Comparison of ENCODE assay signal across 1 cellular context in genomic region chr17:75855310-75856061, GRCh38.
TF ChIP-seq lines count a peak whose summit lies in the region.

TSS of gene WBP2 (minus strand) at chr17:75855335. CDS start at chr17:75855297, 38 bp downstream.

TF ChIP-seq in HepG2, 621 proteins besides CTCF, POLR2A, EP300 and RAD21 (continued from another document and continues in another):
- TF ChIP-seq NCOR1 (IDR thresholded peaks at IDR 0.05; ENCODE audit: borderline replicate concordance, low read length) (no peak; the same call in 1 of the 2 replicates), ISX (CRISPR knock-in tag; conservative IDR thresholded peaks at IDR 0.05) (no peak; the same call in 1 of the 2 replicates), FOXM1 (CRISPR knock-in tag; IDR thresholded peaks at IDR 0.05) (no peak), ZMAT5 (CRISPR knock-in tag; IDR thresholded peaks at IDR 0.05; ENCODE audit: borderline replicate concordance, low read depth) (no peak), TRIM24 (CRISPR knock-in tag; IDR thresholded peaks at IDR 0.05) (no peak), ZNF597 (CRISPR knock-in tag; IDR thresholded peaks at IDR 0.05) (peak; percentile 98; the same call in 1 of the 2 replicates), ETV5 (CRISPR knock-in tag; IDR thresholded peaks at IDR 0.05; ENCODE audit: borderline replicate concordance) (peak; percentile 90), ZNF598 (CRISPR knock-in tag; IDR thresholded peaks at IDR 0.05; ENCODE audit: borderline replicate concordance) (peak; percentile 96), SIX1 (CRISPR knock-in tag; IDR thresholded peaks at IDR 0.05; ENCODE audit: borderline replicate concordance) (no peak; the same call in 1 of the 2 replicates), ZNF274 (CRISPR knock-in tag; IDR thresholded peaks at IDR 0.05) (peak; percentile 79; the same call in 1 of the 2 replicates), NONO (IDR thresholded peaks at IDR 0.05) (no peak), NONO (CRISPR knock-in tag; conservative IDR thresholded peaks at IDR 0.05) (peak; percentile 99), ZNF460 (CRISPR knock-in tag; IDR thresholded peaks at IDR 0.05; ENCODE audit: borderline replicate concordance) (no peak; the same call in 1 of the 2 replicates), THAP9 (CRISPR knock-in tag; IDR thresholded peaks at IDR 0.05; ENCODE audit: borderline replicate concordance) (peak; percentile 88), NBN (conservative IDR thresholded peaks at IDR 0.05) (no peak), NFE2 (CRISPR knock-in tag; IDR thresholded peaks at IDR 0.05) (no peak), SALL2 (CRISPR knock-in tag; IDR thresholded peaks at IDR 0.05) (peak; percentile 81; the same call in 1 of the 2 replicates), MXI1 (IDR thresholded peaks at IDR 0.05; ENCODE audit: borderline replicate concordance, low read depth, low read length) (peak; percentile 78; the same call in 2 of the 3 replicates), ZNF784 (CRISPR knock-in tag; IDR thresholded peaks at IDR 0.05; ENCODE audit: borderline replicate concordance) (no peak; the same call in 1 of the 2 replicates), ARNTL (CRISPR knock-in tag; IDR thresholded peaks at IDR 0.05) (peak; percentile 94; the same call in 1 of the 2 replicates), KLF16 (CRISPR knock-in tag; IDR thresholded peaks at IDR 0.05) (peak in 1 of 2 experiments; percentile 90; a peak in 2 of 4 replicates), ZBTB8A (CRISPR knock-in tag; IDR thresholded peaks at IDR 0.05; ENCODE audit: borderline replicate concordance, low read depth) (no peak), HOXA5 (CRISPR knock-in tag; IDR thresholded peaks at IDR 0.05) (peak; percentile 90), AGO2 (optimal IDR thresholded peaks at IDR 0.05; ENCODE audit: low read depth, low read length) (peak; percentile 97), ZNF432 (CRISPR knock-in tag; IDR thresholded peaks at IDR 0.05; ENCODE audit: borderline replicate concordance) (no peak), SMARCC2 (IDR thresholded peaks at IDR 0.05) (no peak), TEAD2 (CRISPR knock-in tag; IDR thresholded peaks at IDR 0.05) (no peak), SP4 (CRISPR knock-in tag; IDR thresholded peaks at IDR 0.05) (peak; percentile 73), RELA (CRISPR knock-in tag; IDR thresholded peaks at IDR 0.05) (no peak; the same call in 1 of the 2 replicates), HNRNPUL1 (IDR thresholded peaks at IDR 0.05; ENCODE audit: low read depth, low read length) (no peak), ZNF33A (CRISPR knock-in tag; IDR thresholded peaks at IDR 0.05; ENCODE audit: borderline replicate concordance) (0 out of 2 replicates have a peak, but pooled peaks have one; percentile 76), IKZF5 (CRISPR knock-in tag; IDR thresholded peaks at IDR 0.05) (peak; percentile 84; the same call in 1 of the 2 replicates), ATF2 (CRISPR knock-in tag; IDR thresholded peaks at IDR 0.05) (peak; percentile 84), TRIM22 (IDR thresholded peaks at IDR 0.05) (no peak), XBP1 (CRISPR knock-in tag; IDR thresholded peaks at IDR 0.05) (no peak), ZNF496 (CRISPR knock-in tag; IDR thresholded peaks at IDR 0.05; ENCODE audit: insufficient replicate concordance) (no peak), RCOR2 (CRISPR knock-in tag; IDR thresholded peaks at IDR 0.05) (no peak), MIER3 (CRISPR knock-in tag; IDR thresholded peaks at IDR 0.05; ENCODE audit: borderline replicate concordance) (peak; percentile 59; the same call in 1 of the 2 replicates), ZFAT (CRISPR knock-in tag; conservative IDR thresholded peaks at IDR 0.05) (no peak), SMAD3 (CRISPR knock-in tag; IDR thresholded peaks at IDR 0.05) (peak; percentile 80; the same call in 1 of the 2 replicates), ZNF672 (CRISPR knock-in tag; IDR thresholded peaks at IDR 0.05) (no peak), MNT (IDR thresholded peaks at IDR 0.05) (peak; percentile 84), ZNF646 (CRISPR knock-in tag; IDR thresholded peaks at IDR 0.05) (no peak)
